In genomic region chr2:207681431-207681830, GRCh38 we compare ENCODE assay signal across 18 cellular contexts. TPM values are rescaled to one million over a fixed set of nuclear protein-coding genes. Genes with fewer than 3 reads are reported as not detected.
DNase-seq lines count a peak whose midpoint lies in the region; ATAC-seq, FAIRE-seq and TF ChIP-seq lines count a peak whose summit lies in the region.
"Had no signal": no experiment of that assay in that cellular context is flagged by ENCODE, and none has a peak within 500 bp of the region (broad histone marks: within the 10 kb centered on the region; RNA-seq: fewer than 3 reads in every experiment).

No MANE protein-coding gene starts in this region.

- H3K27ac Mint-ChIP-seq in H9 (peak overlapping the region in 1 of 3 experiments; percentile 82; a peak in 1 of 7 replicates), astrocyte (ENCODE audit: unreplicated experiment) (no peak overlapping the region)
- H3K27ac Mint-ChIP-seq: activated T-cell treated with anti-CD3 and anti-CD28 coated beads, Interleukin-2, amount 50 U/mL, for 24 hours had no signal

- no peak overlapping the region for H3K9ac ChIP-seq in H9 (ENCODE audit: extremely low read depth, insufficient read length, low read length)
- H3K9ac ChIP-seq in astrocyte (ENCODE audit: low read length): no peak overlapping the region
- H3K9ac ChIP-seq: BLaER1 treated with 17β-estradiol and CSF1 and Interleukin-3, amounts not matched to agents 10 nM and 100 nM had no signal

- H2AK5ac ChIP-seq in H9 (ENCODE audit: insufficient read length, low read length): no peak overlapping the region

- no peak overlapping the region for H2AFZ ChIP-seq in H9 (ENCODE audit: low read length)
- H2AFZ ChIP-seq in astrocyte (ENCODE audit: low read depth, low read length): peak overlapping the region; percentile 18

- H3K27me3 Mint-ChIP-seq in H9 (ENCODE audit: low read depth): no peaks in the 10 kb centered on the region
- peaks cover 2% of the 10 kb centered on the region for H3K27me3 Mint-ChIP-seq in astrocyte (ENCODE audit: low read depth, unreplicated experiment)

- no peaks in the 10 kb centered on the region for H3K9me3 Mint-ChIP-seq in H9
- H3K9me3 Mint-ChIP-seq in astrocyte (ENCODE audit: unreplicated experiment): no peaks in the 10 kb centered on the region
- H3K9me3 Mint-ChIP-seq: activated T-cell treated with anti-CD3 and anti-CD28 coated beads, Interleukin-2, amount 50 U/mL, for 24 hours; central memory CD8-positive, alpha-beta T cell had no signal

- ATAC-seq in psoas muscle: no peak
- no peak for ATAC-seq in activated CD4-positive, CD25-positive, alpha-beta regulatory T cell treated with anti-CD3 and anti-CD28 coated beads, Interleukin-2, amount 50 U/mL, for 24 hours
- ATAC-seq: gastroesophageal sphincter had no signal

- no peak overlapping the region for H4K91ac ChIP-seq in H9 (ENCODE audit: insufficient read length, low read depth, low read length)

- no peaks in the 10 kb centered on the region for H4K20me1 ChIP-seq in H9 (ENCODE audit: control insufficient read depth, insufficient read depth, insufficient read length)
- no peaks in the 10 kb centered on the region for H4K20me1 ChIP-seq in astrocyte (ENCODE audit: insufficient read depth, low read length)
- H4K20me1 ChIP-seq: BLaER1 treated with 17β-estradiol and CSF1 and Interleukin-3, amounts not matched to agents 10 nM and 100 nM had no signal

- H3K79me2 ChIP-seq in H9 (ENCODE audit: insufficient read depth, low read length) (no peaks in the 10 kb centered on the region), astrocyte (ENCODE audit: insufficient read depth, low read length) (no peaks in the 10 kb centered on the region)

- H3K27me3 ChIP-seq in H9 (ENCODE audit: insufficient read depth, low read length) (no peaks in the 10 kb centered on the region), astrocyte (ENCODE audit: insufficient read depth, low read length) (no peaks in the 10 kb centered on the region), psoas muscle (ENCODE audit: insufficient read depth in 3 of 3, low read length in 2 of 3) (no peaks in the 10 kb centered on the region), ovary (no peaks in the 10 kb centered on the region)
- H3K27me3 ChIP-seq: BLaER1 treated with 17β-estradiol and CSF1 and Interleukin-3, amounts not matched to agents 10 nM and 100 nM; SJSA1 had no signal

- no peaks in the 10 kb centered on the region; a peak in 1 of 7 replicates for H3K36me3 Mint-ChIP-seq in H9 (ENCODE audit: insufficient read depth in 1 of 3, low read depth in 3 of 3)
- no peaks in the 10 kb centered on the region for H3K36me3 Mint-ChIP-seq in astrocyte (ENCODE audit: low read depth, unreplicated experiment)

- WGBS in H9 (ENCODE audit: extremely low coverage, insufficient read length, low lambda C conversion rate): no CpG with 5 or more reads among the region's 52 CpGs
- 24 to 40% (median 34%) methylated on average over 24 to 52 of the region's 52 CpGs for WGBS in psoas muscle, 3 donors
- 13 to 19% (median 18%) methylated on average over 30 to 52 of the region's 52 CpGs for WGBS in ovary, 3 donors

- peak overlapping the region; percentile 91 for H3K18ac ChIP-seq in H9 (ENCODE audit: insufficient read length, low read depth, low read length)

- H3K4me2 ChIP-seq in H9 (ENCODE audit: insufficient read depth, insufficient read length, low read length) (no peak overlapping the region), astrocyte (ENCODE audit: low read length) (peak overlapping the region; percentile 39)
- H3K4me2 ChIP-seq: BLaER1 treated with 17β-estradiol and CSF1 and Interleukin-3, amounts not matched to agents 10 nM and 100 nM had no signal

- H2BK20ac ChIP-seq in H9 (ENCODE audit: low read depth, low read length, poor library complexity, severe bottlenecking): no peak overlapping the region

- peak overlapping the region; percentile 71; the same call in 1 of the 2 replicates for H3K14ac ChIP-seq in H9 (ENCODE audit: insufficient read depth, low read length)

- H3K4me3 ChIP-seq in astrocyte (ENCODE audit: insufficient read depth, low read depth, low read length): no peak overlapping the region
- peak overlapping the region; percentile 13 for H3K4me3 ChIP-seq in iPS-11a (ENCODE audit: low read depth, low read length)
- H3K4me3 ChIP-seq in psoas muscle: peak overlapping the region; percentile 37
- H3K4me3 ChIP-seq in ovary: no peak overlapping the region
- H3K4me3 ChIP-seq: BLaER1 treated with 17β-estradiol and CSF1 and Interleukin-3, amounts not matched to agents 10 nM and 100 nM; prostate gland; SJSA1 had no signal

- peaks cover 7 to 10% of the 10 kb centered on the region in 2 experiments for H3K4me1 Mint-ChIP-seq in H9
- H3K4me1 Mint-ChIP-seq in astrocyte (ENCODE audit: low read depth, unreplicated experiment): peaks cover 21% of the 10 kb centered on the region
- H3K4me1 Mint-ChIP-seq: central memory CD8-positive, alpha-beta T cell had no signal

- no peak overlapping the region for H3K4ac ChIP-seq in H9 (ENCODE audit: low read depth, low read length)

- TF ChIP-seq EP300 in ovary (IDR thresholded peaks at IDR 0.05): no peak

- H3K27ac ChIP-seq in H9 (ENCODE audit: insufficient read length, low read depth, low read length) (no peak overlapping the region), astrocyte (ENCODE audit: low read depth, low read length) (no peak overlapping the region), psoas muscle (no peak overlapping the region), ovary (no peak overlapping the region)
- H3K27ac ChIP-seq: BLaER1 treated with 17β-estradiol and CSF1 and Interleukin-3, amounts not matched to agents 10 nM and 100 nM; gastroesophageal sphincter; prostate gland; SJSA1 had no signal

- no peak overlapping the region for H4K5ac ChIP-seq in H9 (ENCODE audit: insufficient read length, low read depth, low read length)

- H3K79me1 ChIP-seq in H9 (ENCODE audit: insufficient read depth, low read depth, low read length, poor library complexity, severe bottlenecking): no peaks in the 10 kb centered on the region

- no peak overlapping the region for H4K8ac ChIP-seq in H9 (replicated peaks; ENCODE audit: insufficient read length, low read depth, low read length)

- no peak overlapping the region for H2BK15ac ChIP-seq in H9 (ENCODE audit: low read depth, low read length)

- no peak overlapping the region for H3K56ac ChIP-seq in H9 (ENCODE audit: insufficient read length, low read depth, low read length)

- H3K9me3 ChIP-seq in H9 (ENCODE audit: control insufficient read depth, low read depth, low read length) (no peaks in the 10 kb centered on the region), astrocyte (ENCODE audit: insufficient read depth, low read depth, low read length) (no peaks in the 10 kb centered on the region), psoas muscle (no peaks in the 10 kb centered on the region), ovary (no peaks in the 10 kb centered on the region)
- H3K9me3 ChIP-seq: gastroesophageal sphincter, prostate gland, SJSA1 had no signal

- H3T11ph ChIP-seq in H9 (ENCODE audit: low read length): no peak overlapping the region

- peak; percentile 72 for DNase-seq in H9
- DNase-seq in astrocyte (ENCODE audit: low read depth): no peak
- no peak for DNase-seq in psoas muscle
- DNase-seq in ovary: no peak
- DNase-seq in effector CD4-positive, alpha-beta T cell: no peak
- DNase-seq: activated CD4-positive, alpha-beta T cell treated with anti-CD3 and anti-CD28 coated beads for 48 hours; activated T-cell treated with anti-CD3 and anti-CD28 coated beads, Interleukin-2, amount 50 U/mL, for 24 hours; DMS53; NCI-H524; stimulated activated CD4-positive, alpha-beta T cell treated with anti-CD3 and anti-CD28 coated beads, Interleukin-15, amount 100 ng/mL, for 24 hours; T-helper 9 cell had no signal

- H3K4me3 Mint-ChIP-seq in H9: peak overlapping the region in 1 of 2 experiments; percentile 51; a peak in 2 of 5 replicates
- H3K4me3 Mint-ChIP-seq in astrocyte (ENCODE audit: unreplicated experiment): no peak overlapping the region
- H3K4me3 Mint-ChIP-seq: activated T-cell treated with anti-CD3 and anti-CD28 coated beads, Interleukin-2, amount 50 U/mL, for 24 hours; central memory CD8-positive, alpha-beta T cell had no signal

- no peak overlapping the region for H3K23ac ChIP-seq in H9 (ENCODE audit: insufficient read length, low read depth, low read length)

- TF ChIP-seq POLR2A in ovary (IDR thresholded peaks at IDR 0.05): no peak

- no peaks in the 10 kb centered on the region for H3K36me3 ChIP-seq in astrocyte (ENCODE audit: insufficient read depth, low read length)
- H3K36me3 ChIP-seq in psoas muscle (ENCODE audit: insufficient read depth in 1 of 2, low read depth in 1 of 2): no peaks in the 10 kb centered on the region
- no peaks in the 10 kb centered on the region for H3K36me3 ChIP-seq in ovary
- H3K36me3 ChIP-seq: BLaER1 treated with 17β-estradiol and CSF1 and Interleukin-3, amounts not matched to agents 10 nM and 100 nM; gastroesophageal sphincter; prostate gland; SJSA1 had no signal

- no peak overlapping the region for H2BK12ac ChIP-seq in H9 (ENCODE audit: insufficient read length, low read depth, low read length)

- H2BK120ac ChIP-seq in H9 (ENCODE audit: low read depth, low read length, poor library complexity, severe bottlenecking): no peak overlapping the region

- H3K4me1 ChIP-seq in H9 (ENCODE audit: insufficient read depth, low read length) (no peaks in the 10 kb centered on the region), astrocyte (ENCODE audit: insufficient read depth, low read length) (peaks cover 22% of the 10 kb centered on the region), psoas muscle (no peaks in the 10 kb centered on the region), ovary (ENCODE audit: insufficient read depth) (no peaks in the 10 kb centered on the region)
- H3K4me1 ChIP-seq: gastroesophageal sphincter, prostate gland had no signal

- TF ChIP-seq CTCF in H9 (conservative IDR thresholded peaks at IDR 0.05) (no peak), astrocyte (IDR thresholded peaks at IDR 0.05; ENCODE audit: insufficient read depth, low read depth, low read length) (no peak), psoas muscle (IDR thresholded peaks at IDR 0.05) (no peak), ovary (IDR thresholded peaks at IDR 0.05) (no peak)

- intact Hi-C loops in psoas muscle (cut with DNase I): no loop called here
- intact Hi-C loops in ovary (cut with DNase I): no loop called here

- FAIRE-seq in astrocyte (lab: Jason Lieb, UNC): no peak

- no peak overlapping the region for H2BK5ac ChIP-seq in H9 (ENCODE audit: insufficient read length, low read length)

- H3K23me2 ChIP-seq in H9 (ENCODE audit: insufficient read length, low read depth, low read length, poor library complexity, severe bottlenecking): no peaks in the 10 kb centered on the region

RNA-seq across cellular contexts. Expression of gene CCNYL1, which starts 30.0 kb away (rescaled TPM):
- 27.0 and 28.1 TPM in 2 replicates for total RNA-seq in H9 (2021)
- total RNA-seq in astrocyte: 26.2 and 35.2 TPM in 2 replicates
- total RNA-seq in psoas muscle: 1 to 10 TPM; 6.8 to 9.7 (median 7.6) TPM
- polyA plus RNA-seq in psoas muscle: 10 to 100 TPM in 1 of 3 donors, 1 to 10 TPM in 2; 6.1 to 15.7 (median 8.5) TPM
- 10 to 100 TPM in 2 of 7 donors, 1 to 10 TPM in 5; 5.4 to 13.0 (median 7.4) TPM for total RNA-seq in ovary
- 10 to 100 TPM in 1 of 2 donors, 1 to 10 TPM in 1; 4.3 to 13.8 TPM for polyA plus RNA-seq in ovary

RNA-seq across cellular contexts. Expression of gene METTL21A, which starts 56.2 kb away (rescaled TPM):
- total RNA-seq in H9 (2021) (65.9 and 68.6 TPM in 2 replicates), astrocyte (16.1 and 16.8 TPM in 2 replicates), psoas muscle (1 to 10 TPM; 7.0 to 9.5 (median 8.6) TPM), ovary (10 to 100 TPM in 5 of 7 donors, 1 to 10 TPM in 2; 8.3 to 32.9 (median 11.2) TPM)
- polyA plus RNA-seq in psoas muscle (10 to 100 TPM; 17.9 to 30.7 (median 19.5) TPM), ovary (10 to 100 TPM; 12.2 to 16.7 TPM)

Comparison
In these comparisons a context has a peak if more than half of its experiments do, and no peak if none do; other contexts are left out.
1. H3K4me3 ChIP-seq: peak in iPS-11a (single experiment) and psoas muscle (single experiment); none in astrocyte (single experiment) and ovary (single experiment).